ENCODE assay signal across 1 cellular context in genomic region chr1:72586023-72586685, GRCh38.
TF ChIP-seq lines count a peak whose summit lies in the region.

No MANE protein-coding gene starts in this region.

TF ChIP-seq in liver, 16 proteins besides CTCF, POLR2A, EP300 and RAD21 (continued from another document):
- no peak for TF ChIP-seq REST (IDR thresholded peaks at IDR 0.05)
